21 cellular contexts compared by ENCODE assay signal in genomic region chr5:115685480-115685879, GRCh38.
"Had no signal": no experiment of that assay in that cellular context is flagged by ENCODE, and none has a peak within 500 bp of the region (broad histone marks: within the 10 kb centered on the region; RNA-seq: fewer than 3 reads in every experiment).

No MANE protein-coding gene starts in this region.

- H3K27me3 Mint-ChIP-seq: brain had no signal

- H3K27ac ChIP-seq: neural progenitor cell, prostate gland, right atrium auricular region, suprapubic skin, vagina had no signal

- H3K27ac Mint-ChIP-seq: activated B cell treated with CpG ODN at 0.5 μM for 24 hours; activated CD4-positive, alpha-beta memory T cell treated with anti-CD3 and anti-CD28 coated beads for 36 hours; activated naive CD8-positive, alpha-beta T cell treated with anti-CD3 and anti-CD28 coated beads for 36 hours; memory B cell; naive B cell; neural progenitor cell; stimulated activated naive CD8-positive, alpha-beta T cell treated with anti-CD3 and anti-CD28 coated beads, Interleukin-15, Interleukin-2, amounts not matched to agents 100 ng/mL and 50 ng/mL, for 24 hours had no signal

- ATAC-seq: mucosa of descending colon had no signal

- H3K27me3 ChIP-seq: neural progenitor cell, right atrium auricular region, suprapubic skin, vagina had no signal

- FAIRE-seq: frontal cortex had no signal

- H3K4me3 ChIP-seq: mucosa of descending colon, neural progenitor cell, prostate gland, right atrium auricular region, suprapubic skin, vagina had no signal

- H3K4me2 ChIP-seq: neural progenitor cell had no signal

- H3K4me1 ChIP-seq: prostate gland, right atrium auricular region, suprapubic skin, vagina had no signal

- H3K4me1 Mint-ChIP-seq: activated B cell treated with CpG ODN at 0.5 μM for 24 hours; activated naive CD8-positive, alpha-beta T cell treated with anti-CD3 and anti-CD28 coated beads for 36 hours; memory B cell; naive B cell; neural progenitor cell had no signal

- H3K36me3 Mint-ChIP-seq: activated CD4-positive, alpha-beta memory T cell treated with anti-CD3 and anti-CD28 coated beads for 36 hours; activated naive CD8-positive, alpha-beta T cell treated with anti-CD3 and anti-CD28 coated beads for 36 hours; brain; memory B cell; naive B cell; neural progenitor cell had no signal

- H3K4me3 Mint-ChIP-seq: activated B cell treated with CpG ODN at 0.5 μM for 24 hours; activated CD4-positive, alpha-beta memory T cell treated with anti-CD3 and anti-CD28 coated beads for 36 hours; activated naive CD8-positive, alpha-beta T cell treated with anti-CD3 and anti-CD28 coated beads for 36 hours; brain; memory B cell; naive B cell; neural progenitor cell; stimulated activated naive CD8-positive, alpha-beta T cell treated with anti-CD3 and anti-CD28 coated beads, Interleukin-15, Interleukin-2, amounts not matched to agents 100 ng/mL and 50 ng/mL, for 24 hours had no signal

- H3K9me3 Mint-ChIP-seq: activated B cell treated with CpG ODN at 0.5 μM for 24 hours; activated CD4-positive, alpha-beta memory T cell treated with anti-CD3 and anti-CD28 coated beads for 36 hours; activated naive CD8-positive, alpha-beta T cell treated with anti-CD3 and anti-CD28 coated beads for 36 hours; stimulated activated naive CD8-positive, alpha-beta T cell treated with anti-CD3 and anti-CD28 coated beads, Interleukin-15, Interleukin-2, amounts not matched to agents 100 ng/mL and 50 ng/mL, for 24 hours had no signal

- H3K9me3 ChIP-seq: mucosa of descending colon, prostate gland, right atrium auricular region, suprapubic skin, vagina had no signal

- H3K9ac ChIP-seq: neural progenitor cell had no signal

- DNase-seq: activated B cell treated with CpG ODN at 0.5 μM for 24 hours; activated CD4-positive, alpha-beta memory T cell treated with anti-CD3 and anti-CD28 coated beads for 36 hours; activated CD4-positive, alpha-beta T cell treated with anti-CD3 and anti-CD28 coated beads for 4 hours; activated naive CD8-positive, alpha-beta T cell treated with anti-CD3 and anti-CD28 coated beads for 36 hours; activated T-cell treated with anti-CD3 and anti-CD28 coated beads for 4 hours; amygdala; caudate nucleus; hypothalamus; kidney glomerular epithelial cell; mucosa of descending colon; naive B cell; stimulated activated CD4-positive, alpha-beta T cell treated with anti-CD3 and anti-CD28 coated beads, Interleukin-2, amount 100 ng/mL, for 24 hours had no signal

- H3K36me3 ChIP-seq: neural progenitor cell, prostate gland, right atrium auricular region, suprapubic skin, vagina had no signal

- H2AFZ ChIP-seq: neural progenitor cell had no signal
